24 cellular contexts compared by ENCODE assay signal in genomic region chr20:48222595-48223180, GRCh38.
DNase-seq lines count a peak whose midpoint lies in the region; ATAC-seq, FAIRE-seq and TF ChIP-seq lines count a peak whose summit lies in the region.
"Had no signal": no experiment of that assay in that cellular context is flagged by ENCODE, and none has a peak within 500 bp of the region (broad histone marks: within the 10 kb centered on the region; RNA-seq: fewer than 3 reads in every experiment).

No MANE protein-coding gene starts in this region.

- 87% methylated on average over 8 of the region's 8 CpGs; no CpG with 5 or more reads in 1 of the 2 experiments for WGBS in H1 (ENCODE audit: extremely low coverage in 1 of 2, insufficient coverage in 1 of 2, insufficient read length in 1 of 2, insufficient replicate concordance in 2 of 2, low coverage in 1 of 2, low lambda C conversion rate in 2 of 2, missing lambda C conversion rate in 1 of 2), 2 experiments

- CTCF ChIA-PET in H1 (lab: Charles Lee; ENCODE audit: partially characterized antibody): interaction anchor here (0.6 kb wide), 1 partner anchor 557 kb away, joined by 3 read pairs; no protein-coding TSS in a partner anchor
- CTCF ChIA-PET in activated CD4-positive, alpha-beta memory T cell treated with anti-CD3 and anti-CD28 coated beads, Interleukin-2, amount 10 ng/mL, durations not matched to agents 7 days and 5 days (lab: Charles Lee): no interaction called here

- no peak for FAIRE-seq in H1 (lab: Jason Lieb, UNC)
- FAIRE-seq: A549, D721Med, GM12878, H54 had no signal

- TF ChIP-seq EP300 in H1 (IDR thresholded peaks at IDR 0.05; ENCODE audit: borderline replicate concordance in 1 of 2, low read depth in 2 of 2, low read length in 2 of 2): no peak

- no peak overlapping the region for H3K4me2 ChIP-seq in H1 (ENCODE audit: insufficient read depth in 1 of 2, low read depth in 2 of 2, low read length in 2 of 2)
- H3K4me2 ChIP-seq in osteoblast (ENCODE audit: insufficient read depth, low read length): no peak overlapping the region
- H3K4me2 ChIP-seq: A549; BLaER1 treated with 17β-estradiol and CSF1 and Interleukin-3, amounts not matched to agents 10 nM and 100 nM; GM23338 had no signal

- no peak overlapping the region for H3K4me3 Mint-ChIP-seq in activated CD4-positive, alpha-beta memory T cell treated with anti-CD3 and anti-CD28 coated beads, Interleukin-2, amount 10 ng/mL, durations not matched to agents 7 days and 5 days
- H3K4me3 Mint-ChIP-seq: CD14-positive monocyte; CD4-positive, alpha-beta T cell; CD8-positive, alpha-beta memory T cell; GM23338 had no signal

- TF ChIP-seq POLR2A in H1 (IDR thresholded peaks at IDR 0.05; ENCODE audit: control extremely low read depth in 1 of 2, low read depth in 2 of 2, low read length in 2 of 2): no peak

- H4K20me1 ChIP-seq in H1 (replicated peaks in 1 of 2; ENCODE audit: control insufficient read depth in 1 of 2, insufficient read depth in 2 of 2, low read length in 2 of 2): no peaks in the 10 kb centered on the region
- no peaks in the 10 kb centered on the region for H4K20me1 ChIP-seq in osteoblast (ENCODE audit: insufficient read depth, low read length)
- H4K20me1 ChIP-seq: BLaER1 treated with 17β-estradiol and CSF1 and Interleukin-3, amounts not matched to agents 10 nM and 100 nM had no signal

- H2AFZ ChIP-seq in H1 (ENCODE audit: low read length) (no peak overlapping the region), osteoblast (ENCODE audit: low read length) (no peak overlapping the region)
- H2AFZ ChIP-seq: GM23338 had no signal

- DNase-seq in Right ventricle myocardium inferior (ENCODE audit: missing footprints) (peak; percentile 4), left cardiac atrium (no peak), H1 (ENCODE audit: low read depth in 1 of 2, low spot score in 2 of 2) (no peak), osteoblast (ENCODE audit: insufficient read length, low spot score, missing footprints) (peak; percentile 23)
- no peak for DNase-seq in activated CD4-positive, alpha-beta memory T cell treated with anti-CD3 and anti-CD28 coated beads, Interleukin-2, amount 10 ng/mL, durations not matched to agents 7 days and 5 days
- DNase-seq: 8988T; ACHN; AML-193; BE2C; CD4-positive, alpha-beta T cell; CD8-positive, alpha-beta memory T cell; DMS 273 treated with DMSO at 0.1 percent for 48 hours; DMS79; EL; GDM1 had no signal

- H3K23ac ChIP-seq in H1 (ENCODE audit: insufficient read length): no peak overlapping the region

- no peak overlapping the region for H3K56ac ChIP-seq in H1 (replicated peaks; ENCODE audit: insufficient read length, low read depth, low read length)

- H2BK20ac ChIP-seq in H1 (ENCODE audit: low read length): no peak overlapping the region

- no peaks in the 10 kb centered on the region for H3K23me2 ChIP-seq in H1 (ENCODE audit: low read depth, low read length)

- no peaks in the 10 kb centered on the region for H3K4me1 Mint-ChIP-seq in activated CD4-positive, alpha-beta memory T cell treated with anti-CD3 and anti-CD28 coated beads, Interleukin-2, amount 10 ng/mL, durations not matched to agents 7 days and 5 days
- H3K4me1 Mint-ChIP-seq: CD14-positive monocyte; CD8-positive, alpha-beta memory T cell; GM23338 had no signal

- H3K4me1 ChIP-seq in H1 (replicated peaks in 1 of 4; ENCODE audit: control insufficient read depth in 3 of 4, insufficient read depth in 4 of 4, low read length in 3 of 4) (no peaks in the 10 kb centered on the region), osteoblast (ENCODE audit: insufficient read depth, low read length) (no peaks in the 10 kb centered on the region)
- H3K4me1 ChIP-seq: A549; BE2C; BLaER1 treated with 17β-estradiol and CSF1 and Interleukin-3, amounts not matched to agents 10 nM and 100 nM; HAP-1 had no signal

- no peaks in the 10 kb centered on the region for H3K9me3 ChIP-seq in H1 (ENCODE audit: insufficient read depth in 2 of 2, low read depth in 1 of 2, low read length in 1 of 2)
- no peaks in the 10 kb centered on the region for H3K9me3 ChIP-seq in osteoblast (ENCODE audit: low read depth, low read length)
- H3K9me3 ChIP-seq: A549; BE2C; BLaER1 treated with 17β-estradiol and CSF1 and Interleukin-3, amounts not matched to agents 10 nM and 100 nM; HAP-1 had no signal

- H4K5ac ChIP-seq in H1 (ENCODE audit: insufficient read length, low read depth, low read length): no peak overlapping the region

- no peaks in the 10 kb centered on the region for H3K79me2 ChIP-seq in H1 (ENCODE audit: control insufficient read depth in 1 of 2, insufficient read depth in 2 of 2, low read length in 2 of 2)
- no peaks in the 10 kb centered on the region for H3K79me2 ChIP-seq in osteoblast (ENCODE audit: insufficient read depth, low read length)

- no peaks in the 10 kb centered on the region for H3K79me1 ChIP-seq in H1 (ENCODE audit: low read depth, low read length)

- H3K27me3 ChIP-seq in H1 (replicated peaks in 1 of 4; ENCODE audit: control insufficient read depth in 3 of 4, extremely low read depth in 1 of 4, insufficient read depth in 3 of 4, low read length in 3 of 4): no peaks in the 10 kb centered on the region
- H3K27me3 ChIP-seq in osteoblast (ENCODE audit: insufficient read depth, low read length): peaks cover 14% of the 10 kb centered on the region
- H3K27me3 ChIP-seq: BE2C; BLaER1 treated with 17β-estradiol and CSF1 and Interleukin-3, amounts not matched to agents 10 nM and 100 nM had no signal

- no peak overlapping the region for H3K4me3 ChIP-seq in H1 (ENCODE audit: extremely low read depth in 1 of 4, insufficient read depth in 2 of 4, low read depth in 3 of 4, low read length in 4 of 4)
- no peak overlapping the region for H3K4me3 ChIP-seq in osteoblast (ENCODE audit: insufficient read depth, low read length)
- H3K4me3 ChIP-seq: A549; BLaER1 treated with 17β-estradiol and CSF1 and Interleukin-3, amounts not matched to agents 10 nM and 100 nM; GM12878; GM23338; HAP-1 had no signal

- intact Hi-C loops in Right ventricle myocardium inferior (cut with DNase I): no loop called here
- intact Hi-C loops in left cardiac atrium (cut with DNase I): no loop called here

- H3K4ac ChIP-seq in H1 (replicated peaks; ENCODE audit: insufficient read length, low read depth, low read length): no peak overlapping the region

- no peak for TF ChIP-seq RAD21 in H1 (IDR thresholded peaks at IDR 0.05 in 1 of 2, conservative IDR thresholded peaks at IDR 0.05 in 1 of 2; ENCODE audit: low read depth in 2 of 2, low read length in 2 of 2)

- TF ChIP-seq CTCF in H1 (IDR thresholded peaks at IDR 0.05; ENCODE audit: control extremely low read depth in 1 of 3, insufficient read depth in 1 of 3, low read depth in 1 of 3, low read length in 3 of 3) (no peak), osteoblast (IDR thresholded peaks at IDR 0.05; ENCODE audit: extremely low read depth, low read depth, low read length) (no peak)

- no peak overlapping the region for H2BK120ac ChIP-seq in H1 (replicated peaks; ENCODE audit: low read depth, low read length)

- no peak overlapping the region; the same call in 1 of the 2 replicates for H2BK5ac ChIP-seq in H1 (ENCODE audit: low read depth, low read length)

- no peaks in the 10 kb centered on the region for H3K9me3 Mint-ChIP-seq in activated CD4-positive, alpha-beta memory T cell treated with anti-CD3 and anti-CD28 coated beads, Interleukin-2, amount 10 ng/mL, durations not matched to agents 7 days and 5 days
- H3K9me3 Mint-ChIP-seq: CD4-positive, alpha-beta T cell; CD8-positive, alpha-beta memory T cell; GM23338 had no signal

- no peak overlapping the region for H3K14ac ChIP-seq in H1 (ENCODE audit: insufficient read length)

- no peak overlapping the region for H3K27ac ChIP-seq in H1 (ENCODE audit: low read depth, low read length)
- no peak overlapping the region for H3K27ac ChIP-seq in osteoblast (ENCODE audit: low read depth, low read length)
- H3K27ac ChIP-seq: A549; BLaER1 treated with 17β-estradiol and CSF1 and Interleukin-3, amounts not matched to agents 10 nM and 100 nM had no signal

- H3K27me3 Mint-ChIP-seq in activated CD4-positive, alpha-beta memory T cell treated with anti-CD3 and anti-CD28 coated beads, Interleukin-2, amount 10 ng/mL, durations not matched to agents 7 days and 5 days: no peaks in the 10 kb centered on the region

- no peak overlapping the region for H3K27ac Mint-ChIP-seq in activated CD4-positive, alpha-beta memory T cell treated with anti-CD3 and anti-CD28 coated beads, Interleukin-2, amount 10 ng/mL, durations not matched to agents 7 days and 5 days
- H3K27ac Mint-ChIP-seq: CD14-positive monocyte; CD4-positive, alpha-beta T cell; CD8-positive, alpha-beta memory T cell; GM23338 had no signal

- H3K36me3 ChIP-seq in H1 (ENCODE audit: control insufficient read depth in 2 of 4, insufficient read depth in 4 of 4, low read length in 3 of 4) (no peaks in the 10 kb centered on the region), osteoblast (ENCODE audit: insufficient read depth, low read length) (no peaks in the 10 kb centered on the region)
- H3K36me3 ChIP-seq: BE2C; BLaER1 treated with 17β-estradiol and CSF1 and Interleukin-3, amounts not matched to agents 10 nM and 100 nM; HAP-1 had no signal

- H3K9ac ChIP-seq in H1 (replicated peaks in 1 of 4; ENCODE audit: extremely low read depth in 1 of 4, low read depth in 3 of 4, low read length in 3 of 4): no peak overlapping the region
- H3K9ac ChIP-seq: BLaER1 treated with 17β-estradiol and CSF1 and Interleukin-3, amounts not matched to agents 10 nM and 100 nM had no signal

- H4K91ac ChIP-seq in H1 (replicated peaks; ENCODE audit: insufficient read length, low read length): no peak overlapping the region

- POLR2A ChIA-PET in H1 (lab: Charles Lee; ENCODE audit: partially characterized antibody): no interaction called here
- POLR2A ChIA-PET in activated CD4-positive, alpha-beta memory T cell treated with anti-CD3 and anti-CD28 coated beads, Interleukin-2, amount 10 ng/mL, durations not matched to agents 7 days and 5 days (lab: Charles Lee): no interaction called here

- H2BK12ac ChIP-seq in H1 (ENCODE audit: low read depth, low read length): no peak overlapping the region

- H3K18ac ChIP-seq in H1 (ENCODE audit: extremely low read depth, low read length): no peak overlapping the region

- H4K8ac ChIP-seq in H1 (ENCODE audit: extremely low read depth, insufficient read depth, low read length): no peak overlapping the region

- ATAC-seq in Right ventricle myocardium inferior: no peak
- ATAC-seq in left cardiac atrium: no peak
- ATAC-seq in GM18858 (IDR thresholded peaks at IDR 0.05; ENCODE audit: unreplicated experiment): no peak
- ATAC-seq: A549, GM12878, GM23338 had no signal

- 0 out of 2 replicates have a peak overlapping the region, but pooled peaks have one; percentile 39 for H2AK5ac ChIP-seq in H1 (ENCODE audit: low read depth, low read length)

- H2BK15ac ChIP-seq in H1 (ENCODE audit: low read length): no peak overlapping the region

- H3K36me3 Mint-ChIP-seq in activated CD4-positive, alpha-beta memory T cell treated with anti-CD3 and anti-CD28 coated beads, Interleukin-2, amount 10 ng/mL, durations not matched to agents 7 days and 5 days (ENCODE audit: low read depth): no peaks in the 10 kb centered on the region
- H3K36me3 Mint-ChIP-seq: CD14-positive monocyte; CD8-positive, alpha-beta memory T cell had no signal

TF ChIP-seq in H1, 55 proteins besides CTCF, POLR2A, EP300 and RAD21 (continues in another document):
- TF ChIP-seq SUZ12 (IDR thresholded peaks at IDR 0.05; ENCODE audit: low read length): no peak

Comparison
In these comparisons a context has a peak if more than half of its experiments do, and no peak if none do; other contexts are left out.
1. DNase-seq: peak in Right ventricle myocardium inferior (single experiment) and osteoblast (single experiment); none in left cardiac atrium (single experiment), H1 (0 of 2) and activated CD4-positive, alpha-beta memory T cell treated with anti-CD3 and anti-CD28 coated beads, Interleukin-2, amount 10 ng/mL, durations not matched to agents 7 days and 5 days (single experiment).